ENCODE assay signal across 1 cellular context in genomic region chr1:206816390-206817287, GRCh38.
TF ChIP-seq lines count a peak whose summit lies in the region.

No MANE protein-coding gene starts in this region.

TF ChIP-seq in K562, 482 proteins besides CTCF, POLR2A, EP300 and RAD21 (continues in another document):
- TF ChIP-seq, protein P1, sequence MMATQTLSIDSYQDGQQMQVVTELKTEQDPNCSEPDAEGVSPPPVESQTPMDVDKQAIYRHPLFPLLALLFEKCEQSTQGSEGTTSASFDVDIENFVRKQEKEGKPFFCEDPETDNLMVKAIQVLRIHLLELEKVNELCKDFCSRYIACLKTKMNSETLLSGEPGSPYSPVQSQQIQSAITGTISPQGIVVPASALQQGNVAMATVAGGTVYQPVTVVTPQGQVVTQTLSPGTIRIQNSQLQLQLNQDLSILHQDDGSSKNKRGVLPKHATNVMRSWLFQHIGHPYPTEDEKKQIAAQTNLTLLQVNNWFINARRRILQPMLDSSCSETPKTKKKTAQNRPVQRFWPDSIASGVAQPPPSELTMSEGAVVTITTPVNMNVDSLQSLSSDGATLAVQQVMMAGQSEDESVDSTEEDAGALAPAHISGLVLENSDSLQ (IDR thresholded peaks at IDR 0.05): peak; percentile 35; the same call in 1 of the 2 replicates
- TF ChIP-seq PYGO2 (tag; IDR thresholded peaks at IDR 0.05): 0 out of 2 replicates have a peak, but pooled peaks have one; percentile 61
- 0 out of 4 replicates have a peak, but pooled peaks of 1 of the 2 experiments have one; percentile 32 for TF ChIP-seq MNT (conservative IDR thresholded peaks at IDR 0.05)
- no peak for TF ChIP-seq NCOA6 (IDR thresholded peaks at IDR 0.05)
- TF ChIP-seq HLTF (IDR thresholded peaks at IDR 0.05): peak; percentile 18; the same call in 1 of the 2 replicates
- TF ChIP-seq ZNF239 (CRISPR knock-in tag; IDR thresholded peaks at IDR 0.05): no peak
- no peak for TF ChIP-seq SP1 (CRISPR knock-in tag; IDR thresholded peaks at IDR 0.05)
- no peak for TF ChIP-seq PRMT5 (CRISPR knock-in tag; IDR thresholded peaks at IDR 0.05)
- TF ChIP-seq ZNF644 (tag; IDR thresholded peaks at IDR 0.05; ENCODE audit: low read depth): 0 out of 2 replicates have a peak, but pooled peaks have one; percentile 26
- TF ChIP-seq ZNF75A (CRISPR knock-in tag; IDR thresholded peaks at IDR 0.05): no peak
- peak in 1 of 2 experiments; percentile 31; a peak in 1 of 4 replicates for TF ChIP-seq FOXK2 (conservative IDR thresholded peaks at IDR 0.05 in 1 of 2, IDR thresholded peaks at IDR 0.05 in 1 of 2; ENCODE audit: low read depth in 2 of 2)
- peak; percentile 49; the same call in 1 of the 2 replicates for TF ChIP-seq KLF16 (IDR thresholded peaks at IDR 0.05)
- TF ChIP-seq PHB2 (IDR thresholded peaks at IDR 0.05; ENCODE audit: low read depth): no peak
- no peak for TF ChIP-seq CBFA2T2 (conservative IDR thresholded peaks at IDR 0.05)
- TF ChIP-seq ZNF778 (CRISPR knock-in tag; IDR thresholded peaks at IDR 0.05): no peak
- peak; percentile 56 for TF ChIP-seq ZBTB8A (IDR thresholded peaks at IDR 0.05; ENCODE audit: partially characterized antibody)
- no peak for TF ChIP-seq ZNF263 (CRISPR knock-in tag; IDR thresholded peaks at IDR 0.05; ENCODE audit: borderline replicate concordance)
- TF ChIP-seq ZNF407 (IDR thresholded peaks at IDR 0.05; ENCODE audit: low read depth): no peak
- no peak for TF ChIP-seq MEF2D (tag; conservative IDR thresholded peaks at IDR 0.05; ENCODE audit: low read depth)
- peak; percentile 57; the same call in 1 of the 2 replicates for TF ChIP-seq TEAD4 (IDR thresholded peaks at IDR 0.05; ENCODE audit: low read length)
- TF ChIP-seq TEAD4 (CRISPR knock-in tag; IDR thresholded peaks at IDR 0.05; ENCODE audit: borderline replicate concordance): no peak
- no peak for TF ChIP-seq EWSR1 (IDR thresholded peaks at IDR 0.05; ENCODE audit: borderline replicate concordance, low read depth, partially characterized antibody)
- no peak for TF ChIP-seq ZNF24 (IDR thresholded peaks at IDR 0.05)
- 0 out of 2 replicates have a peak, but pooled peaks have one; percentile 65 for TF ChIP-seq RNF2 (IDR thresholded peaks at IDR 0.05)
- TF ChIP-seq XRCC4 (IDR thresholded peaks at IDR 0.05; ENCODE audit: extremely low read depth, insufficient read depth, insufficient read length): no peak
- no peak for TF ChIP-seq ZNF695 (CRISPR knock-in tag; IDR thresholded peaks at IDR 0.05)
- no peak for TF ChIP-seq ZNF79 (CRISPR knock-in tag; IDR thresholded peaks at IDR 0.05; ENCODE audit: low read depth)
- TF ChIP-seq, protein P2, sequence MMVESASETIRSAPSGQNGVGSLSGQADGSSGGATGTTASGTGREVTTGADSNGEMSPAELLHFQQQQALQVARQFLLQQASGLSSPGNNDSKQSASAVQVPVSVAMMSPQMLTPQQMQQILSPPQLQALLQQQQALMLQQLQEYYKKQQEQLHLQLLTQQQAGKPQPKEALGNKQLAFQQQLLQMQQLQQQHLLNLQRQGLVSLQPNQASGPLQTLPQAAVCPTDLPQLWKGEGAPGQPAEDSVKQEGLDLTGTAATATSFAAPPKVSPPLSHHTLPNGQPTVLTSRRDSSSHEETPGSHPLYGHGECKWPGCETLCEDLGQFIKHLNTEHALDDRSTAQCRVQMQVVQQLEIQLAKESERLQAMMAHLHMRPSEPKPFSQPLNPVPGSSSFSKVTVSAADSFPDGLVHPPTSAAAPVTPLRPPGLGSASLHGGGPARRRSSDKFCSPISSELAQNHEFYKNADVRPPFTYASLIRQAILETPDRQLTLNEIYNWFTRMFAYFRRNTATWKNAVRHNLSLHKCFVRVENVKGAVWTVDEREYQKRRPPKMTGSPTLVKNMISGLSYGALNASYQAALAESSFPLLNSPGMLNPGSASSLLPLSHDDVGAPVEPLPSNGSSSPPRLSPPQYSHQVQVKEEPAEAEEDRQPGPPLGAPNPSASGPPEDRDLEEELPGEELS (CRISPR knock-in tag; IDR thresholded peaks at IDR 0.05; ENCODE audit: borderline replicate concordance): no peak
- TF ChIP-seq KAT7 (CRISPR knock-in tag; IDR thresholded peaks at IDR 0.05; ENCODE audit: borderline replicate concordance): no peak
- TF ChIP-seq NCOA4 (IDR thresholded peaks at IDR 0.05; ENCODE audit: partially characterized antibody): no peak
- TF ChIP-seq PCBP1 (IDR thresholded peaks at IDR 0.05; ENCODE audit: low read depth, low read length, poor library complexity, severe bottlenecking): no peak
- TF ChIP-seq ADNP (tag; IDR thresholded peaks at IDR 0.05): peak; percentile 71
- peak; percentile 47; the same call in 1 of the 2 replicates for TF ChIP-seq MYC (IDR thresholded peaks at IDR 0.05; ENCODE audit: low read depth, low read length)
- TF ChIP-seq MYC (CRISPR knock-in tag; IDR thresholded peaks at IDR 0.05; ENCODE audit: borderline replicate concordance, low read depth): no peak
- TF ChIP-seq, protein P3, sequence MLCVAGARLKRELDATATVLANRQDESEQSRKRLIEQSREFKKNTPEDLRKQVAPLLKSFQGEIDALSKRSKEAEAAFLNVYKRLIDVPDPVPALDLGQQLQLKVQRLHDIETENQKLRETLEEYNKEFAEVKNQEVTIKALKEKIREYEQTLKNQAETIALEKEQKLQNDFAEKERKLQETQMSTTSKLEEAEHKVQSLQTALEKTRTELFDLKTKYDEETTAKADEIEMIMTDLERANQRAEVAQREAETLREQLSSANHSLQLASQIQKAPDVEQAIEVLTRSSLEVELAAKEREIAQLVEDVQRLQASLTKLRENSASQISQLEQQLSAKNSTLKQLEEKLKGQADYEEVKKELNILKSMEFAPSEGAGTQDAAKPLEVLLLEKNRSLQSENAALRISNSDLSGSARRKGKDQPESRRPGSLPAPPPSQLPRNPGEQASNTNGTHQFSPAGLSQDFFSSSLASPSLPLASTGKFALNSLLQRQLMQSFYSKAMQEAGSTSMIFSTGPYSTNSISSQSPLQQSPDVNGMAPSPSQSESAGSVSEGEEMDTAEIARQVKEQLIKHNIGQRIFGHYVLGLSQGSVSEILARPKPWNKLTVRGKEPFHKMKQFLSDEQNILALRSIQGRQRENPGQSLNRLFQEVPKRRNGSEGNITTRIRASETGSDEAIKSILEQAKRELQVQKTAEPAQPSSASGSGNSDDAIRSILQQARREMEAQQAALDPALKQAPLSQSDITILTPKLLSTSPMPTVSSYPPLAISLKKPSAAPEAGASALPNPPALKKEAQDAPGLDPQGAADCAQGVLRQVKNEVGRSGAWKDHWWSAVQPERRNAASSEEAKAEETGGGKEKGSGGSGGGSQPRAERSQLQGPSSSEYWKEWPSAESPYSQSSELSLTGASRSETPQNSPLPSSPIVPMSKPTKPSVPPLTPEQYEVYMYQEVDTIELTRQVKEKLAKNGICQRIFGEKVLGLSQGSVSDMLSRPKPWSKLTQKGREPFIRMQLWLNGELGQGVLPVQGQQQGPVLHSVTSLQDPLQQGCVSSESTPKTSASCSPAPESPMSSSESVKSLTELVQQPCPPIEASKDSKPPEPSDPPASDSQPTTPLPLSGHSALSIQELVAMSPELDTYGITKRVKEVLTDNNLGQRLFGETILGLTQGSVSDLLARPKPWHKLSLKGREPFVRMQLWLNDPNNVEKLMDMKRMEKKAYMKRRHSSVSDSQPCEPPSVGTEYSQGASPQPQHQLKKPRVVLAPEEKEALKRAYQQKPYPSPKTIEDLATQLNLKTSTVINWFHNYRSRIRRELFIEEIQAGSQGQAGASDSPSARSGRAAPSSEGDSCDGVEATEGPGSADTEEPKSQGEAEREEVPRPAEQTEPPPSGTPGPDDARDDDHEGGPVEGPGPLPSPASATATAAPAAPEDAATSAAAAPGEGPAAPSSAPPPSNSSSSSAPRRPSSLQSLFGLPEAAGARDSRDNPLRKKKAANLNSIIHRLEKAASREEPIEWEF (CRISPR knock-in tag; IDR thresholded peaks at IDR 0.05): no peak
- TF ChIP-seq ZNF253 (CRISPR knock-in tag; conservative IDR thresholded peaks at IDR 0.05): no peak
- TF ChIP-seq ELK3 (CRISPR knock-in tag; IDR thresholded peaks at IDR 0.05): no peak
- TF ChIP-seq ELF1 (tag; IDR thresholded peaks at IDR 0.05): no peak; the same call in 1 of the 2 replicates
- TF ChIP-seq JUN (IDR thresholded peaks at IDR 0.05; ENCODE audit: borderline replicate concordance, low read depth, low read length): 0 out of 2 replicates have a peak, but pooled peaks have one; percentile 64
- no peak for TF ChIP-seq JUN (CRISPR knock-in tag; IDR thresholded peaks at IDR 0.05; ENCODE audit: borderline replicate concordance)
- TF ChIP-seq GABPA (tag; conservative IDR thresholded peaks at IDR 0.05; ENCODE audit: low read depth): peak; percentile 16; the same call in 1 of the 2 replicates
- TF ChIP-seq NCOR1 (IDR thresholded peaks at IDR 0.05): 0 out of 2 replicates have a peak, but pooled peaks have one; percentile 8
- 0 out of 2 replicates have a peak, but pooled peaks have one; percentile 52 for TF ChIP-seq MTA3 (IDR thresholded peaks at IDR 0.05; ENCODE audit: borderline replicate concordance)
- peak in 1 of 2 experiments; percentile 42; a peak in 2 of 4 replicates for TF ChIP-seq TBL1XR1 (IDR thresholded peaks at IDR 0.05; ENCODE audit: low read length in 2 of 2)
- TF ChIP-seq ZBTB1 (CRISPR knock-in tag; IDR thresholded peaks at IDR 0.05; ENCODE audit: borderline replicate concordance, low read depth): no peak
